Comparison of ENCODE assay signal across 19 cellular contexts in the genomic region with DNA sequence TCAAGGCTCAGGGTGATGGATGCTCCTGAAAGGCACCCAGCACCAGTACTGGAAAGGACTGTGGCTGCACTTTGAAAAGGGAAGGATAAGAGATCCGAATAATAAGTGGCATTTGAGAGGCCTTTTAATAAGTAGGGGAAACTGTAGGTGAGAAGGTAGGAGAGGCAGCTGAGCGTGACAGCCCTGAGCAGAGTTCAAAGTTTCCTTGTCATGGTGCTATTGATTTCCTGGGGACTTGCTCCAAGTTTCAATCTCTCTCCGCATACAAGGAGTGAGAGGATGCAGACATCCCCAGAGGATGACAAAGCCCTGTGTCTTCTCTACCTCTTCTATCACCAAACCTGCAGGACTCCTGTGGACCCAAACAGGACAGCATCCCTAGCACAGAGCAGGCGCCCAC.
"Had no signal": no experiment of that assay in that cellular context is flagged by ENCODE, and none has a peak within 500 bp of the region (broad histone marks: within the 10 kb centered on the region; RNA-seq: fewer than 3 reads in every experiment).

No MANE protein-coding gene starts in this region.

- H3K27me3 ChIP-seq: ovary, stomach had no signal

- H3K27ac ChIP-seq: left lung, ovary, stomach had no signal

- H3K4me3 ChIP-seq: left lung, ovary, stomach had no signal

- H3K4me1 ChIP-seq: left lung had no signal

- H3K4me1 Mint-ChIP-seq: stimulated activated effector memory CD8-positive, alpha-beta T cell treated with anti-CD3 and anti-CD28 coated beads, Interleukin-12 subunit alpha, Interleukin-12 subunit beta, amount 100 ng/mL, for 72 hours had no signal

- H3K36me3 Mint-ChIP-seq: activated naive CD8-positive, alpha-beta T cell; mesothelial cell of epicardium; stimulated activated effector memory CD8-positive, alpha-beta T cell treated with anti-CD3 and anti-CD28 coated beads, Interleukin-12 subunit alpha, Interleukin-12 subunit beta, amount 100 ng/mL, for 72 hours had no signal

- ATAC-seq: effector memory CD8-positive, alpha-beta T cell; left lung; sciatic nerve; stimulated activated effector memory CD8-positive, alpha-beta T cell treated with anti-CD3 and anti-CD28 coated beads, Interleukin-12 subunit alpha, Interleukin-12 subunit beta, amount 100 ng/mL, for 72 hours had no signal

- H3K27ac Mint-ChIP-seq: activated naive CD8-positive, alpha-beta T cell; activated T-helper 1 cell treated with anti-CD3 and anti-CD28 coated beads, Interleukin-12 subunit alpha, Interleukin-12 subunit beta, Interleukin-2, Interleukin-4 antibody, amounts not matched to agents 30 ng/mL and 10 ng/mL and 1 ng/mL, durations not matched to agents 14 hours and 24 hours and 36 hours; effector memory CD8-positive, alpha-beta T cell; mesothelial cell of epicardium; stimulated activated effector memory CD8-positive, alpha-beta T cell treated with anti-CD3 and anti-CD28 coated beads, Interleukin-12 subunit alpha, Interleukin-12 subunit beta, amount 100 ng/mL, for 72 hours had no signal

- H3K9me3 Mint-ChIP-seq: activated T-helper 1 cell treated with anti-CD3 and anti-CD28 coated beads, Interleukin-12 subunit alpha, Interleukin-12 subunit beta, Interleukin-2, Interleukin-4 antibody, amounts not matched to agents 30 ng/mL and 10 ng/mL and 1 ng/mL, durations not matched to agents 14 hours and 24 hours and 36 hours; effector memory CD8-positive, alpha-beta T cell; mesothelial cell of epicardium; stimulated activated effector memory CD8-positive, alpha-beta T cell treated with anti-CD3 and anti-CD28 coated beads, Interleukin-12 subunit alpha, Interleukin-12 subunit beta, amount 100 ng/mL, for 72 hours had no signal

- H3K4me3 Mint-ChIP-seq: activated naive CD8-positive, alpha-beta T cell; activated T-helper 1 cell treated with anti-CD3 and anti-CD28 coated beads, Interleukin-12 subunit alpha, Interleukin-12 subunit beta, Interleukin-2, Interleukin-4 antibody, amounts not matched to agents 30 ng/mL and 10 ng/mL and 1 ng/mL, durations not matched to agents 14 hours and 24 hours and 36 hours; effector memory CD8-positive, alpha-beta T cell; mesothelial cell of epicardium; stimulated activated effector memory CD8-positive, alpha-beta T cell treated with anti-CD3 and anti-CD28 coated beads, Interleukin-12 subunit alpha, Interleukin-12 subunit beta, amount 100 ng/mL, for 72 hours had no signal

- H3K36me3 ChIP-seq: left lung, ovary, stomach had no signal

- H3K9me3 ChIP-seq: left lung, ovary, stomach had no signal

- DNase-seq: activated CD4-positive, alpha-beta T cell treated with anti-CD3 and anti-CD28 coated beads, Interleukin-2, amount 50 U/mL, for 48 hours; activated gamma-delta T cell treated with Interleukin-2 at 50 U/mL for 16 hours; activated T-cell treated with anti-CD3 and anti-CD28 coated beads for 4 hours; amniotic stem cell; dermis blood vessel endothelial cell; effector memory CD8-positive, alpha-beta T cell; foreskin fibroblast; hypothalamus; islet precursor cell; left lung; ovary; stimulated activated CD4-positive, alpha-beta T cell treated with anti-CD3 and anti-CD28 coated beads, Interleukin-4, amount 100 ng/mL, for 24 hours; stomach; trophoblast cell had no signal
